Comparison of ENCODE assay signal across 28 cellular contexts in the genomic region with DNA sequence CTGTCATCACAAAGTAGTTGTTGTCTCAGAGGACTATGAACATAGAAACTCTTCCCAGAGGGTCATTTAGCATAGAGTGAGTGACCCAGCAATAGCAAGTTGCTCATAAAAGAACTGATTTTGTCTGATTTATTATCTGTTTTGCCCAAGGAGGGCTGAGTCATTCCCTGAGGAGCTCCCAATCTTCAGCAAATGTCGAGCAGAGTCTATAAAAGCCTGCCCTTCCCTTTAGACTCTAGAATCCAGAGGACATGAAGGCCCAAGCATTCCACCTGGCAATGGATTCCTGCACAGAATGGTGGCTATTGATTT. TPM values are rescaled to one million over a fixed set of nuclear protein-coding genes. Genes with fewer than 3 reads are reported as not detected.
DNase-seq lines count a peak whose midpoint lies in the region; ATAC-seq and TF ChIP-seq lines count a peak whose summit lies in the region.
"Had no signal": no experiment of that assay in that cellular context is flagged by ENCODE, and none has a peak within 500 bp of the region (broad histone marks: within the 10 kb centered on the region; RNA-seq: fewer than 3 reads in every experiment).

No MANE protein-coding gene starts in this region.

- no peak overlapping the region for H3K4me3 Mint-ChIP-seq in WTC11
- no peak overlapping the region for H3K4me3 Mint-ChIP-seq in osteocyte (ENCODE audit: unreplicated experiment)
- no peak overlapping the region for H3K4me3 Mint-ChIP-seq in stimulated activated naive CD8-positive, alpha-beta T cell treated with anti-CD3 and anti-CD28 coated beads, Interleukin-15, amount 100 ng/mL, for 72 hours
- H3K4me3 Mint-ChIP-seq: brain; IgD-negative memory B cell; natural killer cell treated with Interleukin-12 subunit alpha and Interleukin-12 subunit beta and Interleukin-15 and Interleukin-18, amount 100 ng/mL, for 72 hours; stimulated activated effector memory CD8-positive, alpha-beta T cell treated with anti-CD3 and anti-CD28 coated beads, Interleukin-12 subunit alpha, Interleukin-12 subunit beta, amount 100 ng/mL, for 72 hours; T-cell had no signal

- H3K27me3 Mint-ChIP-seq in WTC11 (ENCODE audit: low read depth): no peaks in the 10 kb centered on the region
- H3K27me3 Mint-ChIP-seq in osteocyte (ENCODE audit: unreplicated experiment): no peaks in the 10 kb centered on the region
- H3K27me3 Mint-ChIP-seq in stimulated activated naive CD8-positive, alpha-beta T cell treated with anti-CD3 and anti-CD28 coated beads, Interleukin-15, amount 100 ng/mL, for 72 hours: no peaks in the 10 kb centered on the region
- H3K27me3 Mint-ChIP-seq: brain; IgD-negative memory B cell; natural killer cell treated with Interleukin-12 subunit alpha and Interleukin-12 subunit beta and Interleukin-15 and Interleukin-18, amount 100 ng/mL, for 72 hours had no signal

- DNase-seq in AG09309 (ENCODE audit: low read depth) (peak; percentile 48), GM04504 (ENCODE audit: low read depth) (peak; percentile 67), WTC11 (ENCODE audit: low spot score) (no peak), osteocyte (ENCODE audit: extremely low spot score, unreplicated experiment) (peak; percentile 21), NCI-H2029 (lab: John Stamatoyannopoulos, UW) (no peak), NCI-H146 (lab: John Stamatoyannopoulos, UW) (no peak)
- no peak for DNase-seq in stimulated activated naive CD8-positive, alpha-beta T cell treated with anti-CD3 and anti-CD28 coated beads, Interleukin-15, Interleukin-2, amounts not matched to agents 100 U/mL and 50 U/mL, for 24 hours
- DNase-seq in stimulated activated naive CD8-positive, alpha-beta T cell treated with anti-CD3 and anti-CD28 coated beads, Interleukin-15, amount 100 ng/mL, for 72 hours: no peak
- DNase-seq: activated CD4-positive, alpha-beta T cell treated with anti-CD3 and anti-CD28 coated beads, Interleukin-2, amount 50 U/mL, for 4 hours; activated CD8-positive, alpha-beta memory T cell treated with anti-CD3 and anti-CD28 coated beads, Interleukin-2, amount 50 U/mL, for 4 hours; activated naive CD4-positive, alpha-beta T cell treated with anti-CD3 and anti-CD28 coated beads, Interleukin-2, amount 50 U/mL, for 16 hours; amniotic stem cell; DMS153; GOT3; hippocampal formation; mucosa of descending colon; NCI-H1694; stimulated activated CD4-positive, alpha-beta T cell treated with anti-CD3 and anti-CD28 coated beads, Interleukin-15, amount 100 ng/mL, for 24 hours; T-cell; upper lobe of left lung had no signal

- POLR2A ChIA-PET in WTC11 (lab: Charles Lee): interaction anchor here (0.5 kb wide), 1 partner anchor 93 kb away, joined by 4 read pairs; no protein-coding TSS in a partner anchor

- peaks cover 85% of the 10 kb centered on the region for H3K4me1 Mint-ChIP-seq in WTC11
- no peaks in the 10 kb centered on the region for H3K4me1 Mint-ChIP-seq in osteocyte (ENCODE audit: unreplicated experiment)
- no peaks in the 10 kb centered on the region for H3K4me1 Mint-ChIP-seq in stimulated activated naive CD8-positive, alpha-beta T cell treated with anti-CD3 and anti-CD28 coated beads, Interleukin-15, amount 100 ng/mL, for 72 hours

- H3K9me3 Mint-ChIP-seq in WTC11 (no peaks in the 10 kb centered on the region), osteocyte (ENCODE audit: unreplicated experiment) (no peaks in the 10 kb centered on the region)
- H3K9me3 Mint-ChIP-seq in stimulated activated naive CD8-positive, alpha-beta T cell treated with anti-CD3 and anti-CD28 coated beads, Interleukin-15, amount 100 ng/mL, for 72 hours: no peaks in the 10 kb centered on the region
- H3K9me3 Mint-ChIP-seq: brain; IgD-negative memory B cell; natural killer cell treated with Interleukin-12 subunit alpha and Interleukin-12 subunit beta and Interleukin-15 and Interleukin-18, amount 100 ng/mL, for 72 hours; stimulated activated effector memory CD8-positive, alpha-beta T cell treated with anti-CD3 and anti-CD28 coated beads, Interleukin-12 subunit alpha, Interleukin-12 subunit beta, amount 100 ng/mL, for 72 hours; T-cell had no signal

- H3K36me3 Mint-ChIP-seq in WTC11: peaks cover 98% of the 10 kb centered on the region
- no peaks in the 10 kb centered on the region for H3K36me3 Mint-ChIP-seq in osteocyte (ENCODE audit: unreplicated experiment)
- H3K36me3 Mint-ChIP-seq: IgD-negative memory B cell; natural killer cell treated with Interleukin-12 subunit alpha and Interleukin-12 subunit beta and Interleukin-15 and Interleukin-18, amount 100 ng/mL, for 72 hours; stimulated activated effector memory CD8-positive, alpha-beta T cell treated with anti-CD3 and anti-CD28 coated beads, Interleukin-12 subunit alpha, Interleukin-12 subunit beta, amount 100 ng/mL, for 72 hours; T-cell had no signal

- H3K4me3 ChIP-seq in AG09309 (ENCODE audit: control insufficient read depth, low read depth, low read length): no peak overlapping the region
- H3K4me3 ChIP-seq: BLaER1, lung, mucosa of descending colon, suprapubic skin, upper lobe of left lung had no signal

- CTCF ChIA-PET in WTC11 (lab: Charles Lee): no interaction called here

- TF ChIP-seq CTCF in AG09309 (IDR thresholded peaks at IDR 0.05; ENCODE audit: control insufficient read depth, insufficient read depth, low read depth, low read length, missing control alignments) (no peak), WTC11 (IDR thresholded peaks at IDR 0.05) (no peak), osteocyte (IDR thresholded peaks at IDR 0.05) (no peak)

- ATAC-seq in WTC11: no peak
- no peak for ATAC-seq in stimulated activated naive CD8-positive, alpha-beta T cell treated with anti-CD3 and anti-CD28 coated beads, Interleukin-15, Interleukin-2, amounts not matched to agents 100 U/mL and 50 U/mL, for 24 hours
- ATAC-seq in stimulated activated naive CD8-positive, alpha-beta T cell treated with anti-CD3 and anti-CD28 coated beads, Interleukin-15, amount 100 ng/mL, for 72 hours: no peak
- ATAC-seq: activated CD4-positive, CD25-positive, alpha-beta regulatory T cell treated with anti-CD3 and anti-CD28 coated beads, Interleukin-2, amount 50 U/mL, for 24 hours; mucosa of descending colon; natural killer cell treated with Interleukin-12 subunit alpha and Interleukin-12 subunit beta and Interleukin-15 and Interleukin-18, amount 100 ng/mL, for 72 hours; stimulated activated effector memory CD8-positive, alpha-beta T cell treated with anti-CD3 and anti-CD28 coated beads, Interleukin-12 subunit alpha, Interleukin-12 subunit beta, amount 100 ng/mL, for 72 hours; T-cell had no signal

- H3K27ac Mint-ChIP-seq in WTC11: peak overlapping the region; percentile 88
- H3K27ac Mint-ChIP-seq in osteocyte (ENCODE audit: unreplicated experiment): no peak overlapping the region
- H3K27ac Mint-ChIP-seq in stimulated activated naive CD8-positive, alpha-beta T cell treated with anti-CD3 and anti-CD28 coated beads, Interleukin-15, amount 100 ng/mL, for 72 hours: peak overlapping the region in 1 of 2 donors; percentile 48
- H3K27ac Mint-ChIP-seq: brain; IgD-negative memory B cell; natural killer cell treated with Interleukin-12 subunit alpha and Interleukin-12 subunit beta and Interleukin-15 and Interleukin-18, amount 100 ng/mL, for 72 hours; T-cell had no signal

TF ChIP-seq in WTC11, 78 proteins besides CTCF, POLR2A, EP300 and RAD21 (continues in another document):
- TF ChIP-seq, protein P1, sequence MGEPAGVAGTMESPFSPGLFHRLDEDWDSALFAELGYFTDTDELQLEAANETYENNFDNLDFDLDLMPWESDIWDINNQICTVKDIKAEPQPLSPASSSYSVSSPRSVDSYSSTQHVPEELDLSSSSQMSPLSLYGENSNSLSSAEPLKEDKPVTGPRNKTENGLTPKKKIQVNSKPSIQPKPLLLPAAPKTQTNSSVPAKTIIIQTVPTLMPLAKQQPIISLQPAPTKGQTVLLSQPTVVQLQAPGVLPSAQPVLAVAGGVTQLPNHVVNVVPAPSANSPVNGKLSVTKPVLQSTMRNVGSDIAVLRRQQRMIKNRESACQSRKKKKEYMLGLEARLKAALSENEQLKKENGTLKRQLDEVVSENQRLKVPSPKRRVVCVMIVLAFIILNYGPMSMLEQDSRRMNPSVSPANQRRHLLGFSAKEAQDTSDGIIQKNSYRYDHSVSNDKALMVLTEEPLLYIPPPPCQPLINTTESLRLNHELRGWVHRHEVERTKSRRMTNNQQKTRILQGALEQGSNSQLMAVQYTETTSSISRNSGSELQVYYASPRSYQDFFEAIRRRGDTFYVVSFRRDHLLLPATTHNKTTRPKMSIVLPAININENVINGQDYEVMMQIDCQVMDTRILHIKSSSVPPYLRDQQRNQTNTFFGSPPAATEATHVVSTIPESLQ (CRISPR knock-in tag; IDR thresholded peaks at IDR 0.05): no peak
- TF ChIP-seq, protein P2, sequence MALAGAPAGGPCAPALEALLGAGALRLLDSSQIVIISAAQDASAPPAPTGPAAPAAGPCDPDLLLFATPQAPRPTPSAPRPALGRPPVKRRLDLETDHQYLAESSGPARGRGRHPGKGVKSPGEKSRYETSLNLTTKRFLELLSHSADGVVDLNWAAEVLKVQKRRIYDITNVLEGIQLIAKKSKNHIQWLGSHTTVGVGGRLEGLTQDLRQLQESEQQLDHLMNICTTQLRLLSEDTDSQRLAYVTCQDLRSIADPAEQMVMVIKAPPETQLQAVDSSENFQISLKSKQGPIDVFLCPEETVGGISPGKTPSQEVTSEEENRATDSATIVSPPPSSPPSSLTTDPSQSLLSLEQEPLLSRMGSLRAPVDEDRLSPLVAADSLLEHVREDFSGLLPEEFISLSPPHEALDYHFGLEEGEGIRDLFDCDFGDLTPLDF (CRISPR knock-in tag; IDR thresholded peaks at IDR 0.05): no peak
- TF ChIP-seq, protein P3, sequence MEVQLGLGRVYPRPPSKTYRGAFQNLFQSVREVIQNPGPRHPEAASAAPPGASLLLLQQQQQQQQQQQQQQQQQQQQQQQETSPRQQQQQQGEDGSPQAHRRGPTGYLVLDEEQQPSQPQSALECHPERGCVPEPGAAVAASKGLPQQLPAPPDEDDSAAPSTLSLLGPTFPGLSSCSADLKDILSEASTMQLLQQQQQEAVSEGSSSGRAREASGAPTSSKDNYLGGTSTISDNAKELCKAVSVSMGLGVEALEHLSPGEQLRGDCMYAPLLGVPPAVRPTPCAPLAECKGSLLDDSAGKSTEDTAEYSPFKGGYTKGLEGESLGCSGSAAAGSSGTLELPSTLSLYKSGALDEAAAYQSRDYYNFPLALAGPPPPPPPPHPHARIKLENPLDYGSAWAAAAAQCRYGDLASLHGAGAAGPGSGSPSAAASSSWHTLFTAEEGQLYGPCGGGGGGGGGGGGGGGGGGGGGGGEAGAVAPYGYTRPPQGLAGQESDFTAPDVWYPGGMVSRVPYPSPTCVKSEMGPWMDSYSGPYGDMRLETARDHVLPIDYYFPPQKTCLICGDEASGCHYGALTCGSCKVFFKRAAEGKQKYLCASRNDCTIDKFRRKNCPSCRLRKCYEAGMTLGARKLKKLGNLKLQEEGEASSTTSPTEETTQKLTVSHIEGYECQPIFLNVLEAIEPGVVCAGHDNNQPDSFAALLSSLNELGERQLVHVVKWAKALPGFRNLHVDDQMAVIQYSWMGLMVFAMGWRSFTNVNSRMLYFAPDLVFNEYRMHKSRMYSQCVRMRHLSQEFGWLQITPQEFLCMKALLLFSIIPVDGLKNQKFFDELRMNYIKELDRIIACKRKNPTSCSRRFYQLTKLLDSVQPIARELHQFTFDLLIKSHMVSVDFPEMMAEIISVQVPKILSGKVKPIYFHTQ (CRISPR knock-in tag; IDR thresholded peaks at IDR 0.05): no peak

RNA-seq across cellular contexts. Expression of a gene that starts 25.2 kb away (rescaled TPM):
- 251 to 303 TPM (median 254 TPM) in 3 replicates for total RNA-seq in WTC11 (2021)
- total RNA-seq in osteocyte: 3.3 and 3.7 TPM in 2 replicates

RNA-seq across cellular contexts. Expression of a gene that starts 40.1 kb away (rescaled TPM):
- total RNA-seq in WTC11 (2021) (38.6 to 41.7 TPM (median 40.2 TPM) in 3 replicates), osteocyte (30.5 and 34.7 TPM in 2 replicates)

Comparison
In these comparisons a context has a peak if more than half of its experiments do, and no peak if none do; other contexts are left out.
1. DNase-seq: peak in AG09309 (single experiment), GM04504 (single experiment) and osteocyte (single experiment); none in WTC11 (single experiment), stimulated activated naive CD8-positive, alpha-beta T cell treated with anti-CD3 and anti-CD28 coated beads, Interleukin-15, Interleukin-2, amounts not matched to agents 100 U/mL and 50 U/mL, for 24 hours (single experiment), stimulated activated naive CD8-positive, alpha-beta T cell treated with anti-CD3 and anti-CD28 coated beads, Interleukin-15, amount 100 ng/mL, for 72 hours (0 of 2), NCI-H2029 (single experiment) and NCI-H146 (single experiment).
2. RNA of a gene that starts 25.2 kb away (total RNA-seq): 251 to 303 TPM in WTC11; 3.3 to 3.7 TPM in osteocyte; every median in the first group is over 10 times any median in the second.